Comparison of ENCODE assay signal across 26 cellular contexts in genomic region chr6:24454452-24454851, GRCh38.
"Had no signal": no experiment of that assay in that cellular context is flagged by ENCODE, and none has a peak within 500 bp of the region (broad histone marks: within the 10 kb centered on the region; RNA-seq: fewer than 3 reads in every experiment).

No MANE protein-coding gene starts in this region.

- H3K27ac ChIP-seq: esophagus squamous epithelium, heart right ventricle, left lung, neutrophil, parathyroid adenoma, right lobe of liver, suprapubic skin, transverse colon, upper lobe of right lung, uterus had no signal

- DNase-seq: effector memory CD4-positive, alpha-beta T cell; esophagus squamous epithelium; foreskin melanocyte; glutamatergic neuron; heart right ventricle; hippocampal formation; left cardiac atrium; left lung; mesenchymal stem cell; mucosa of descending colon; naive B cell; right lobe of liver; stimulated activated CD4-positive, alpha-beta T cell treated with anti-CD3 and anti-CD28 coated beads, Interleukin-12 subunit alpha, Interleukin-12 subunit beta, amount 100 ng/mL, for 4 hours; stimulated activated CD4-positive, alpha-beta T cell treated with anti-CD3 and anti-CD28 coated beads, Interleukin-1b, Interleukin-23, amount 100 ng/mL, for 48 hours; stimulated activated CD4-positive, alpha-beta T cell treated with anti-CD3 and anti-CD28 coated beads, Interleukin-4, amount 100 ng/mL, for 1 hour; stimulated activated CD8-positive, alpha-beta memory T cell treated with anti-CD3 and anti-CD28 coated beads, Interleukin-4, amount 100 ng/mL, for 48 hours; stimulated activated naive CD4-positive, alpha-beta T cell; stimulated activated naive CD8-positive, alpha-beta T cell treated with anti-CD3 and anti-CD28 coated beads, Interleukin-15, amount 100 ng/mL, for 72 hours; transverse colon; upper lobe of right lung; uterus had no signal

- H3K4me3 ChIP-seq: esophagus squamous epithelium, heart right ventricle, left lung, mucosa of descending colon, right lobe of liver, smooth muscle cell, suprapubic skin, transverse colon, upper lobe of right lung, uterus had no signal

- H3K36me3 ChIP-seq: esophagus squamous epithelium, heart right ventricle, left lung, neutrophil, suprapubic skin, transverse colon, upper lobe of right lung, uterus had no signal

- H3K4me1 ChIP-seq: heart right ventricle, left lung, parathyroid adenoma, right lobe of liver, transverse colon, upper lobe of right lung, uterus had no signal

- H3K9me3 ChIP-seq: esophagus squamous epithelium, heart right ventricle, left lung, mucosa of descending colon, neutrophil, right lobe of liver, suprapubic skin, transverse colon, upper lobe of right lung, uterus had no signal

- H3K79me2 ChIP-seq: parathyroid adenoma had no signal

- ATAC-seq: heart right ventricle; left cardiac atrium; left lung; mucosa of descending colon; natural killer cell treated with Interleukin-12 subunit alpha and Interleukin-12 subunit beta and Interleukin-15 and Interleukin-18, amount 100 ng/mL, for 72 hours; right lobe of liver; stimulated activated naive CD8-positive, alpha-beta T cell treated with anti-CD3 and anti-CD28 coated beads, Interleukin-15, amount 100 ng/mL, for 72 hours; upper lobe of right lung had no signal

- H3K4me2 ChIP-seq: smooth muscle cell had no signal

- H3K27me3 ChIP-seq: esophagus squamous epithelium, heart right ventricle, left lung, neutrophil, right lobe of liver, suprapubic skin, transverse colon, upper lobe of right lung, uterus had no signal

- H3K9ac ChIP-seq: parathyroid adenoma had no signal

- H2AFZ ChIP-seq: parathyroid adenoma had no signal
